1 cellular context compared by ENCODE assay signal in the genomic region with DNA sequence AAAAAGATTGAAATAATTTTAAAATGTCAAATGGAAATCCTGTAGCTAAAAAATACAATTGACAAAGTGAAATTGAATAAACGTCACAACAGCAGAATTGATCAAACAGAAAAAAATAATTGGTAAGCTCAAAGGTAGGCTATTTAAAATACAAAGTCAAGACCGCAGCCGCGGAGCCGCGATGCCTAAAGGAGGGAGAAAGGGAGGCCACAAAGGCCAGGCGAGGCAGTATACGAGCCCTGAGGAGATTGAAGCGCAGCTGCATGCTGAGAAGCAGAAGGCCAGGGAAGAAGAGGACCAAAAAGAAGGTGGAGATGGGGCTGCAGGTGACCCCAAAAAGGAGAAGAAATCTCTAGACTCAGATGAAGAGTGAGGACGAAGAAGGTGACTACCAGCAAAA.
TF ChIP-seq lines count a peak whose summit lies in the region.

No MANE protein-coding gene starts in this region.

TF ChIP-seq in H1, 55 proteins besides CTCF, POLR2A, EP300 and RAD21:
- TF ChIP-seq HDAC2 (IDR thresholded peaks at IDR 0.05; ENCODE audit: borderline replicate concordance in 1 of 2, low read depth in 2 of 2, low read length in 2 of 2): no peak
- TF ChIP-seq KDM1A (IDR thresholded peaks at IDR 0.05; ENCODE audit: borderline replicate concordance, low read length): no peak
- no peak for TF ChIP-seq POLR2AphosphoS5 (IDR thresholded peaks at IDR 0.05; ENCODE audit: low read depth, low read length)
- no peak for TF ChIP-seq GABPA (IDR thresholded peaks at IDR 0.05; ENCODE audit: borderline replicate concordance, insufficient read depth, low read length)
TF ChIP-seq in H1: peak in this region for 0.
